Comparison of ENCODE assay signal across 23 cellular contexts in genomic region chr4:38539501-38539900, GRCh38.
"Had no signal": no experiment of that assay in that cellular context is flagged by ENCODE, and none has a peak within 500 bp of the region (broad histone marks: within the 10 kb centered on the region; RNA-seq: fewer than 3 reads in every experiment).

No MANE protein-coding gene starts in this region.

- H3K27me3 ChIP-seq: esophagus squamous epithelium, gastrocnemius medialis, heart right ventricle, left lung had no signal

- H3K4me1 ChIP-seq: gastrocnemius medialis, left lung, lower lobe of right lung had no signal

- H3K27ac ChIP-seq: coronary artery, dorsolateral prefrontal cortex, esophagus squamous epithelium, gastrocnemius medialis, heart right ventricle, left lung, lower lobe of right lung had no signal

- FAIRE-seq: colon, endothelial cell of umbilical vein, islet of Langerhans, keratinocyte had no signal

- H3K36me3 ChIP-seq: esophagus squamous epithelium, gastrocnemius medialis, heart right ventricle, left lung, lower lobe of right lung had no signal

- H3K4me3 ChIP-seq: coronary artery, dorsolateral prefrontal cortex, esophagus squamous epithelium, gastrocnemius medialis, heart right ventricle, left lung, lower lobe of right lung had no signal

- H3K9me3 ChIP-seq: esophagus squamous epithelium, gastrocnemius medialis, heart right ventricle, left lung, lower lobe of right lung had no signal

- DNase-seq: dermis blood vessel endothelial cell; dorsolateral prefrontal cortex; effector CD4-positive, alpha-beta T cell; effector memory CD4-positive, alpha-beta T cell; esophagus squamous epithelium; foreskin fibroblast; foreskin melanocyte; gastrocnemius medialis; glutamatergic neuron; head of caudate nucleus; heart right ventricle; hippocampal formation; left cardiac atrium; left lung; left ventricle myocardium superior; lower lobe of right lung; mesenchymal stem cell had no signal

- ATAC-seq: esophagus mucosa, gastrocnemius medialis, heart right ventricle, left cardiac atrium, left lung, left ventricle myocardium superior, lower lobe of right lung had no signal
